Comparison of ENCODE assay signal across 9 cellular contexts in genomic region chr3:60399861-60400845, GRCh38.
DNase-seq lines count a peak whose midpoint lies in the region; ATAC-seq and TF ChIP-seq lines count a peak whose summit lies in the region.
"Had no signal": no experiment of that assay in that cellular context is flagged by ENCODE, and none has a peak within 500 bp of the region (broad histone marks: within the 10 kb centered on the region; RNA-seq: fewer than 3 reads in every experiment).

No MANE protein-coding gene starts in this region.

- no peaks in the 10 kb centered on the region for H3K4me1 ChIP-seq in foreskin keratinocyte

- peak; percentile 8 for DNase-seq in activated naive CD4-positive, alpha-beta T cell treated with anti-CD3 and anti-CD28 coated beads for 36 hours
- no peak for DNase-seq in activated naive CD4-positive, alpha-beta T cell (lab: John Stamatoyannopoulos, UW)
- DNase-seq in NOMO-1 treated with DMSO at 0.1 percent for 48 hours (lab: John Stamatoyannopoulos, UW; ENCODE audit: unreplicated experiment) (peak; percentile 83), foreskin keratinocyte (peak in 1 of 2 donors; percentile 7), stromal cell of bone marrow (ENCODE audit: low read depth) (peak; percentile 9)
- no peak for DNase-seq in NK-92 treated with Interleukin-12 subunit alpha and Interleukin-12 subunit beta, amount 100 ng/mL, for 24 hours (lab: John Stamatoyannopoulos, UW)
- DNase-seq in stimulated activated CD4-positive, alpha-beta T cell treated with anti-CD3 and anti-CD28 coated beads, Interleukin-2, amount 100 ng/mL, for 48 hours = no peak
- DNase-seq: activated CD4-positive, alpha-beta T cell treated with anti-CD3 and anti-CD28 coated beads for 4 hours had no signal

- no peak for TF ChIP-seq CTCF in foreskin keratinocyte (conservative IDR thresholded peaks at IDR 0.05)

- H3K4me3 Mint-ChIP-seq in activated naive CD4-positive, alpha-beta T cell treated with anti-CD3 and anti-CD28 coated beads for 36 hours = no peak overlapping the region

- no peak overlapping the region for H3K27ac ChIP-seq in foreskin keratinocyte

- CTCF ChIA-PET in activated naive CD4-positive, alpha-beta T cell treated with anti-CD3 and anti-CD28 coated beads for 36 hours (lab: Charles Lee) = no interaction called here

- intact Hi-C loops in activated naive CD4-positive, alpha-beta T cell treated with anti-CD3 and anti-CD28 coated beads for 36 hours (cut with micrococcal nuclease) = no loop called here

- H3K4me1 Mint-ChIP-seq in activated naive CD4-positive, alpha-beta T cell treated with anti-CD3 and anti-CD28 coated beads for 36 hours (ENCODE audit: low read depth) = peaks cover 2% of the 10 kb centered on the region

- H3K36me3 Mint-ChIP-seq in activated naive CD4-positive, alpha-beta T cell treated with anti-CD3 and anti-CD28 coated beads for 36 hours (ENCODE audit: low read depth) = no peaks in the 10 kb centered on the region

- ATAC-seq in foreskin keratinocyte = peak; percentile 39
- no peak for ATAC-seq in HG03469 (IDR thresholded peaks at IDR 0.05; ENCODE audit: unreplicated experiment)

- H3K27me3 Mint-ChIP-seq in activated naive CD4-positive, alpha-beta T cell treated with anti-CD3 and anti-CD28 coated beads for 36 hours (ENCODE audit: low read depth) = no peaks in the 10 kb centered on the region

- H3K27me3 ChIP-seq in foreskin keratinocyte = no peaks in the 10 kb centered on the region

- no peak overlapping the region for H3K27ac Mint-ChIP-seq in activated naive CD4-positive, alpha-beta T cell treated with anti-CD3 and anti-CD28 coated beads for 36 hours

- H3K9me3 Mint-ChIP-seq in activated naive CD4-positive, alpha-beta T cell treated with anti-CD3 and anti-CD28 coated beads for 36 hours = peaks cover 6% of the 10 kb centered on the region

Comparison
In these comparisons a context has a peak if more than half of its experiments do, and no peak if none do; other contexts are left out.
1. DNase-seq: peak in activated naive CD4-positive, alpha-beta T cell treated with anti-CD3 and anti-CD28 coated beads for 36 hours (single experiment), NOMO-1 treated with DMSO at 0.1 percent for 48 hours (single experiment) and stromal cell of bone marrow (single experiment); none in activated naive CD4-positive, alpha-beta T cell (0 of 4), NK-92 treated with Interleukin-12 subunit alpha and Interleukin-12 subunit beta, amount 100 ng/mL, for 24 hours (single experiment) and stimulated activated CD4-positive, alpha-beta T cell treated with anti-CD3 and anti-CD28 coated beads, Interleukin-2, amount 100 ng/mL, for 48 hours (0 of 2).